15 cellular contexts compared by ENCODE assay signal in the genomic region with DNA sequence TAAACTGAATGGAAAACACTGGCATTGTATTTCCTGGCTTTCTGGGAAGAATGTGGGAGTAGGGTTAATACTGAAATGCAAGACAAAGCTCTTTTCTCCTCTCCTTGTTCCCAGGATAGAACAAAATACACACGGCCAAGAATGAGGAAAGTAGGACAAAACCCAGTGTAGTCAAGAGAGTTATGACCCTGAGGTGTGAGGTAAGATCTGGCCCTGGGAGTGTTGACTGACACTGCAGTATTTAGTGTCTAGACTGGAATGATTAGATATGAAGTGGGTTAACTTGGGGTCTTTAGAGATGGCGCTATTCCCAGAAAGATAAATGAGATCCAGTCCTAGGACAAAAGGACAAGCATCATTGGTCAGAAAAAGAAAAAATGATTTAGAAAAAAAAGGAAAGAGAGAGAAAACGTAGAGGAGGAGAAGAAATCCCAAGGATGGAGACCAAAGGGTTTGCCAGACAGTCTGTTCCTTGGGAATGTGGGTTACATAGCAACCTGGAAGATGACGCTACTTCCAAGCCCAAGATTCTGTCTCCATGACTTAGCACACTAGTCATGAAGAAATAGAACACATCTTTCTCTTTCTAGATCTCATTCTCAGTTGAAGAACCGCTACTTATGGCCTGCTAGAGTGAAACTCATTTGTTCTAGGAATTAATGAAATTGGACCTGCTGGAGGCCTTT.
"Had no signal": no experiment of that assay in that cellular context is flagged by ENCODE, and none has a peak within 500 bp of the region (broad histone marks: within the 10 kb centered on the region; RNA-seq: fewer than 3 reads in every experiment).

No MANE protein-coding gene starts in this region.

- H3K4me1 Mint-ChIP-seq: naive thymus-derived CD8-positive, alpha-beta T cell; neural crest cell had no signal

- H3K27ac Mint-ChIP-seq: effector memory CD8-positive, alpha-beta T cell; naive thymus-derived CD8-positive, alpha-beta T cell had no signal

- DNase-seq: effector memory CD8-positive, alpha-beta T cell; foreskin melanocyte; islet precursor cell; mammary epithelial cell; mucosa of descending colon; naive thymus-derived CD8-positive, alpha-beta T cell; posterior cingulate gyrus; small intestine; stimulated activated CD4-positive, alpha-beta T cell treated with anti-CD3 and anti-CD28 coated beads, Interleukin-12 subunit alpha, Interleukin-12 subunit beta, amount 100 ng/mL, for 4 hours; stimulated activated naive CD4-positive, alpha-beta T cell; stomach; substantia nigra; trophoblast cell had no signal

- H3K27me3 Mint-ChIP-seq: effector memory CD8-positive, alpha-beta T cell; naive thymus-derived CD8-positive, alpha-beta T cell had no signal

- H3K4me3 Mint-ChIP-seq: effector memory CD8-positive, alpha-beta T cell; naive thymus-derived CD8-positive, alpha-beta T cell; neural crest cell had no signal

- H3K4me3 ChIP-seq: esophagus muscularis mucosa, mucosa of descending colon, stomach had no signal

- ATAC-seq: effector memory CD8-positive, alpha-beta T cell; mucosa of descending colon; naive thymus-derived CD8-positive, alpha-beta T cell had no signal
